Comparison of ENCODE assay signal across 9 cellular contexts in the genomic region with DNA sequence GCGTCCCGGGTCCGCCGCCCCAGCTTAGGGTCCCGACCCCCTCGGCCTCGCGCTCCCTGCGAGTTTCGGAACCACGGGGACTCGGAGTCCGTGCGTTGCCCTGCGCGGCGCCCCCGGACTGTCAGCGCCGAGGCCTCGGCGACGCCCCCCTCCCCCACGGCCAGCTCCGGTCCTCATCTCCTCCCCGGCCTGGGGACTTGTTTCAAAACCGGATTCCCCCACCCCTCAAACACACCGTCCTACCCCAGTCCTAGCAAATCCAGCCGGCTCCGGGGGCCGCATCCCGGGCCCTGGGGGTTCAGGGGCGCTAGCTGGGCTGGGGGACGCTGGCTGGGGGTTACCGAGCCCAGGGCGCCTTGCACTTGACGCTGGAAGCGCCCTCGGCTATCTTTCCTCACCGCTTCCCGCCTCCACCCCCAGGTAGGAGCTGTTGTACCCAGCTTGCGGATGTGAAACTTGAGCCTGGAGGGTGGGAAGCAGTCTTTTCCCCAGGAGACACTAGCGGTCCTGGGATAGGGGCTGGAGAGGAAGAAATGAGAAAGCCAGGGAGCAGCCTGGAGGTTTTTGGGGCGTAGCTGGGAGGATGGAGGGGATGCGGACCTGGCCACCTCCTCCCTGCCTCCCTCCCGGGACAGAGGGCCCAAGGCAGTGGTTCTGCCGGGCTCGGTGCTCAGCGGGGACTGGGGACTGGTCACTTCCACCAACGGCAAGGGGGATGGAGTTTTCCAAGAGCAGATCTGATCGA. TPM values are rescaled to one million over a fixed set of nuclear protein-coding genes. Genes with fewer than 3 reads are reported as not detected.
A peak's percentile ranks its signal among the peaks of the same experiment; 100 is the strongest.
DNase-seq lines count a peak whose midpoint lies in the region; ATAC-seq and TF ChIP-seq lines count a peak whose summit lies in the region.
"Had no signal": no experiment of that assay in that cellular context is flagged by ENCODE, and none has a peak within 500 bp of the region (broad histone marks: within the 10 kb centered on the region; RNA-seq: fewer than 3 reads in every experiment).

No MANE protein-coding gene starts in this region.

- no peak for ATAC-seq in left ventricle myocardium superior
- peak; percentile 2 for ATAC-seq in aorta (ENCODE audit: low FRiP score)
- no peak for ATAC-seq in HG02973 (IDR thresholded peaks at IDR 0.05; ENCODE audit: unreplicated experiment)

- CTCF ChIA-PET in activated CD4-positive, alpha-beta T cell treated with anti-CD3 and anti-CD28 coated beads, Interleukin-2, amount 10 ng/mL, durations not matched to agents 7 days and 5 days (lab: Charles Lee): interaction anchor here (0.7 kb wide), 1 partner anchor 42 kb away, joined by 3 read pairs; no protein-coding TSS in a partner anchor

- H3K9ac ChIP-seq in duodenal mucosa (ENCODE audit: low read depth in 1 of 2, low read length in 2 of 2) (peak overlapping the region in 1 of 2 donors; percentile 54), muscle layer of colon (ENCODE audit: low read length) (peak overlapping the region; percentile 33)

- H3K9me3 Mint-ChIP-seq in activated CD4-positive, alpha-beta T cell treated with anti-CD3 and anti-CD28 coated beads, Interleukin-2, amount 10 ng/mL, durations not matched to agents 7 days and 5 days: no peaks in the 10 kb centered on the region

- DNase-seq in left ventricle myocardium inferior (no peak), left ventricle myocardium superior (no peak), aorta (peak; percentile 43 to 74)
- no peak for DNase-seq in activated CD4-positive, alpha-beta T cell treated with anti-CD3 and anti-CD28 coated beads, Interleukin-2, amount 10 ng/mL, durations not matched to agents 7 days and 5 days
- no peak for DNase-seq in activated CD8-positive, alpha-beta memory T cell treated with anti-CD3 and anti-CD28 coated beads, Interleukin-2, amount 50 U/mL, for 4 hours
- DNase-seq: activated gamma-delta T cell treated with Interleukin-2 at 50 U/mL for 16 hours had no signal

- no peaks in the 10 kb centered on the region for H3K36me3 ChIP-seq in left ventricle myocardium inferior
- no peaks in the 10 kb centered on the region for H3K36me3 ChIP-seq in duodenal mucosa (ENCODE audit: control insufficient read depth in 1 of 2, insufficient read depth in 2 of 2, low read length in 2 of 2)
- H3K36me3 ChIP-seq in muscle layer of colon (ENCODE audit: insufficient read depth, low read length): no peaks in the 10 kb centered on the region
- no peaks in the 10 kb centered on the region for H3K36me3 ChIP-seq in aorta (ENCODE audit: control insufficient read depth in 1 of 2, insufficient read depth in 2 of 2, low read length in 1 of 2)

- H3K4me3 ChIP-seq in left ventricle myocardium inferior: peak overlapping the region; percentile 71
- H3K4me3 ChIP-seq in duodenal mucosa (ENCODE audit: low read depth in 1 of 2, low read length in 2 of 2): peak overlapping the region; percentile 43 to 55
- H3K4me3 ChIP-seq in muscle layer of colon (ENCODE audit: low read depth in 1 of 2, low read length in 2 of 2): peak overlapping the region; percentile 22 to 58
- H3K4me3 ChIP-seq in aorta (ENCODE audit: low read length in 2 of 2): peak overlapping the region; percentile 46 to 75

- H3K27ac Mint-ChIP-seq in activated CD4-positive, alpha-beta T cell treated with anti-CD3 and anti-CD28 coated beads, Interleukin-2, amount 10 ng/mL, durations not matched to agents 7 days and 5 days: no peak overlapping the region

- H3K27me3 ChIP-seq in left ventricle myocardium inferior (ENCODE audit: low read depth): peaks cover 72% of the 10 kb centered on the region
- peaks cover 20% of the 10 kb centered on the region in 2 donors for H3K27me3 ChIP-seq in duodenal mucosa (ENCODE audit: control insufficient read depth in 1 of 2, insufficient read depth in 2 of 2, low read length in 2 of 2)
- peaks cover 0 to 28% of the 10 kb centered on the region in 2 donors for H3K27me3 ChIP-seq in muscle layer of colon (ENCODE audit: control insufficient read depth in 1 of 2, insufficient read depth in 2 of 2, low read length in 2 of 2)
- no peaks in the 10 kb centered on the region for H3K27me3 ChIP-seq in aorta (ENCODE audit: control insufficient read depth in 1 of 2, insufficient read depth in 2 of 2, low read length in 1 of 2)

- H3K4me3 Mint-ChIP-seq in activated CD4-positive, alpha-beta T cell treated with anti-CD3 and anti-CD28 coated beads, Interleukin-2, amount 10 ng/mL, durations not matched to agents 7 days and 5 days: no peak overlapping the region

- intact Hi-C loops in left ventricle myocardium inferior (cut with micrococcal nuclease) (no loop called here), left ventricle myocardium superior (cut with micrococcal nuclease) (no loop called here), aorta (cut with DNase I) (loop anchor here (5.0 kb wide), 1 partner anchor 49 kb away; no protein-coding TSS in a partner anchor)

- H3K4me1 Mint-ChIP-seq in activated CD4-positive, alpha-beta T cell treated with anti-CD3 and anti-CD28 coated beads, Interleukin-2, amount 10 ng/mL, durations not matched to agents 7 days and 5 days: peaks cover 2% of the 10 kb centered on the region

- no peaks in the 10 kb centered on the region for H3K36me3 Mint-ChIP-seq in activated CD4-positive, alpha-beta T cell treated with anti-CD3 and anti-CD28 coated beads, Interleukin-2, amount 10 ng/mL, durations not matched to agents 7 days and 5 days (ENCODE audit: low read depth)

- H3K4me1 ChIP-seq in left ventricle myocardium inferior (peaks cover 48% of the 10 kb centered on the region), duodenal mucosa (ENCODE audit: control insufficient read depth in 1 of 2, insufficient read depth in 2 of 2, low read length in 2 of 2) (peaks cover 0 to 8% of the 10 kb centered on the region in 2 donors), muscle layer of colon (ENCODE audit: insufficient read depth, low read length) (peaks cover 26% of the 10 kb centered on the region), aorta (ENCODE audit: control insufficient read depth in 1 of 2, insufficient read depth in 2 of 2, low read length in 2 of 2) (no peaks in the 10 kb centered on the region)

- TF ChIP-seq CTCF in left ventricle myocardium inferior (IDR thresholded peaks at IDR 0.05; ENCODE audit: borderline replicate concordance): no peak

- POLR2A ChIA-PET in activated CD4-positive, alpha-beta T cell treated with anti-CD3 and anti-CD28 coated beads, Interleukin-2, amount 10 ng/mL, durations not matched to agents 7 days and 5 days (lab: Charles Lee): no interaction called here

- peaks cover 30% of the 10 kb centered on the region for H3K27me3 Mint-ChIP-seq in activated CD4-positive, alpha-beta T cell treated with anti-CD3 and anti-CD28 coated beads, Interleukin-2, amount 10 ng/mL, durations not matched to agents 7 days and 5 days

- H3K27ac ChIP-seq in left ventricle myocardium inferior (replicated peaks): peak overlapping the region; percentile 86
- no peak overlapping the region for H3K27ac ChIP-seq in duodenal mucosa (ENCODE audit: low read depth, low read length)
- peak overlapping the region; percentile 30 for H3K27ac ChIP-seq in muscle layer of colon (ENCODE audit: low read depth, low read length)
- no peak overlapping the region for H3K27ac ChIP-seq in aorta (ENCODE audit: low read depth in 1 of 2, low read length in 2 of 2)

- H3K9me3 ChIP-seq in left ventricle myocardium inferior (replicated peaks) (no peaks in the 10 kb centered on the region), duodenal mucosa (ENCODE audit: control insufficient read depth in 1 of 2, low read length in 2 of 2) (no peaks in the 10 kb centered on the region), muscle layer of colon (ENCODE audit: low read length) (no peaks in the 10 kb centered on the region), aorta (ENCODE audit: control insufficient read depth, low read length) (no peaks in the 10 kb centered on the region)

- 3 to 5% methylated on average over 34 to 51 of the region's 51 CpGs for WGBS in aorta, 2 donors

RNA-seq across cellular contexts. Expression of gene FBLN1, which starts 0.6 kb away (rescaled TPM):
- 82.8 TPM for total RNA-seq in left ventricle myocardium inferior
- 93.3 TPM for total RNA-seq in left ventricle myocardium superior
- total RNA-seq in aorta: 1,000 to 10,000 TPM in 1 of 2 donors, 100 to 1,000 TPM in 1; 500 to 1,512 TPM
- polyA plus RNA-seq in aorta: 100 to 1,000 TPM in 1 of 2 donors, 10 to 100 TPM in 1; 48.1 to 283 TPM
- not detected for total RNA-seq in activated CD4-positive, alpha-beta T cell treated with anti-CD3 and anti-CD28 coated beads, Interleukin-2, amount 10 ng/mL, durations not matched to agents 7 days and 5 days

Comparison
In these comparisons a context has a peak if more than half of its experiments do, and no peak if none do; other contexts are left out.
1. DNase-seq: peak in aorta (2 of 2); none in left ventricle myocardium inferior (single experiment), left ventricle myocardium superior (single experiment), activated CD4-positive, alpha-beta T cell treated with anti-CD3 and anti-CD28 coated beads, Interleukin-2, amount 10 ng/mL, durations not matched to agents 7 days and 5 days (single experiment) and activated CD8-positive, alpha-beta memory T cell treated with anti-CD3 and anti-CD28 coated beads, Interleukin-2, amount 50 U/mL, for 4 hours (single experiment).
2. H3K27ac ChIP-seq: peak in left ventricle myocardium inferior (single experiment) and muscle layer of colon (single experiment); none in duodenal mucosa (single experiment) and aorta (0 of 2).
3. RNA of gene FBLN1, which starts 0.6 kb away (total RNA-seq): 500 to 1,512 TPM in aorta, 93.3 TPM in left ventricle myocardium superior (single experiment) and 82.8 TPM in left ventricle myocardium inferior (single experiment); not detected in activated CD4-positive, alpha-beta T cell treated with anti-CD3 and anti-CD28 coated beads, Interleukin-2, amount 10 ng/mL, durations not matched to agents 7 days and 5 days; every median in the first group is over 10 times any median in the second.
4. intact Hi-C loops: an anchor here in aorta (5.0 kb wide); none called in left ventricle myocardium inferior and left ventricle myocardium superior.
5. Peak in every context shown above with its lines, with median percentiles within 50 percentile points of each other: H3K4me3 ChIP-seq.